23 cellular contexts compared by ENCODE assay signal in genomic region chr1:111778541-111779051, GRCh38. TPM values are rescaled to one million over a fixed set of nuclear protein-coding genes. Genes with fewer than 3 reads are reported as not detected.
DNase-seq lines count a peak whose midpoint lies in the region; ATAC-seq, FAIRE-seq and TF ChIP-seq lines count a peak whose summit lies in the region.
"Had no signal": no experiment of that assay in that cellular context is flagged by ENCODE, and none has a peak within 500 bp of the region (broad histone marks: within the 10 kb centered on the region; RNA-seq: fewer than 3 reads in every experiment).

No MANE protein-coding gene starts in this region.

- peak overlapping the region; percentile 6; the same call in 1 of the 2 replicates for H3K27ac Mint-ChIP-seq in WTC11
- no peak overlapping the region for H3K27ac Mint-ChIP-seq in T-cell
- H3K27ac Mint-ChIP-seq: activated naive CD4-positive, alpha-beta T cell treated with anti-CD3 and anti-CD28 coated beads, Interleukin-2, amount 10 ng/mL, durations not matched to agents 7 days and 5 days; CD14-positive monocyte; memory B cell; nephron had no signal

- H3K36me3 Mint-ChIP-seq in WTC11 (no peaks in the 10 kb centered on the region), T-cell (peaks cover 11% of the 10 kb centered on the region)
- H3K36me3 Mint-ChIP-seq: activated naive CD4-positive, alpha-beta T cell treated with anti-CD3 and anti-CD28 coated beads, Interleukin-2, amount 10 ng/mL, durations not matched to agents 7 days and 5 days; CD14-positive monocyte had no signal

- H3K9me3 Mint-ChIP-seq in WTC11 (0 out of 2 replicates have a peak, but pooled peaks cover 4% of the 10 kb centered on the region), T-cell (no peaks in the 10 kb centered on the region)
- H3K9me3 Mint-ChIP-seq: activated naive CD4-positive, alpha-beta T cell treated with anti-CD3 and anti-CD28 coated beads, Interleukin-2, amount 10 ng/mL, durations not matched to agents 7 days and 5 days; memory B cell; nephron had no signal

- POLR2A ChIA-PET in WTC11 (lab: Charles Lee) (no interaction called here), T-cell (lab: Charles Lee) (no interaction called here)

- intact Hi-C loops in Right ventricle myocardium inferior (cut with DNase I): no loop called here

- peak; percentile 36 for DNase-seq in A172 (ENCODE audit: low spot score)
- DNase-seq in GM12892 (ENCODE audit: insufficient read length): no peak
- DNase-seq in WTC11 (ENCODE audit: low spot score): peak; percentile 33
- DNase-seq in iPS DF 19.7 (ENCODE audit: low read depth, low spot score): peak; percentile 65
- no peak for DNase-seq in T-cell
- DNase-seq in NCI-H1930 (lab: John Stamatoyannopoulos, UW): no peak
- no peak for DNase-seq in Right ventricle myocardium inferior (ENCODE audit: missing footprints)
- DNase-seq: activated naive CD4-positive, alpha-beta T cell treated with anti-CD3 and anti-CD28 coated beads, Interleukin-2, amount 10 ng/mL, durations not matched to agents 7 days and 5 days; activated T-cell treated with anti-CD3 and anti-CD28 coated beads, Interleukin-2, amount 50 U/mL, for 48 hours; NCI-H1417; NCI-H82; OCI-M1; SIG-M5; small intestine; stimulated activated CD4-positive, alpha-beta T cell treated with anti-CD3 and anti-CD28 coated beads, Interleukin-4, amount 100 ng/mL, for 1 hour; stomach; upper lobe of left lung had no signal

- CTCF ChIA-PET in WTC11 (lab: Charles Lee): interaction anchor here (1.1 kb wide), 1 partner anchor 9 kb away, joined by 4 read pairs; no protein-coding TSS in a partner anchor
- CTCF ChIA-PET in T-cell (lab: Charles Lee): no interaction called here

- FAIRE-seq in GM12892 (lab: Jason Lieb, UNC): peak; percentile 50
- FAIRE-seq: A549, small intestine had no signal

- TF ChIP-seq POLR2A in GM12892 (IDR thresholded peaks at IDR 0.05; ENCODE audit: low read depth, low read length): no peak

- no peak for TF ChIP-seq CTCF in WTC11 (IDR thresholded peaks at IDR 0.05)

- H3K4me3 Mint-ChIP-seq in WTC11 (no peak overlapping the region), T-cell (no peak overlapping the region)
- H3K4me3 Mint-ChIP-seq: activated naive CD4-positive, alpha-beta T cell treated with anti-CD3 and anti-CD28 coated beads, Interleukin-2, amount 10 ng/mL, durations not matched to agents 7 days and 5 days; CD14-positive monocyte; memory B cell; nephron had no signal

- peak; percentile 85 for ATAC-seq in WTC11
- ATAC-seq in T-cell (replicated peaks in 1 of 4): no peak
- no peak for ATAC-seq in HG03108 (IDR thresholded peaks at IDR 0.05; ENCODE audit: unreplicated experiment)
- ATAC-seq in Right ventricle myocardium inferior: no peak
- ATAC-seq: A549 had no signal

- H3K4me1 Mint-ChIP-seq in WTC11 (peaks cover 22% of the 10 kb centered on the region), T-cell (no peaks in the 10 kb centered on the region)
- H3K4me1 Mint-ChIP-seq: activated naive CD4-positive, alpha-beta T cell treated with anti-CD3 and anti-CD28 coated beads, Interleukin-2, amount 10 ng/mL, durations not matched to agents 7 days and 5 days; CD14-positive monocyte; memory B cell had no signal

- H3K27me3 Mint-ChIP-seq in WTC11 (ENCODE audit: low read depth) (no peaks in the 10 kb centered on the region; the same call in 1 of the 2 replicates), T-cell (peaks cover 4 to 5% of the 10 kb centered on the region in 2 donors)

TF ChIP-seq in WTC11, 78 proteins besides CTCF, POLR2A, EP300 and RAD21:
- peak; percentile 48; the same call in 1 of the 2 replicates for TF ChIP-seq TEAD4 (CRISPR knock-in tag; IDR thresholded peaks at IDR 0.05)
- no peak for TF ChIP-seq TCF7 (CRISPR knock-in tag; IDR thresholded peaks at IDR 0.05; ENCODE audit: low read depth)
- TF ChIP-seq E2F4 (CRISPR knock-in tag; IDR thresholded peaks at IDR 0.05; ENCODE audit: borderline replicate concordance, low read depth): no peak
- no peak for TF ChIP-seq STAT6 (CRISPR knock-in tag; conservative IDR thresholded peaks at IDR 0.05; ENCODE audit: low read depth)
- TF ChIP-seq GABPB1 (CRISPR knock-in tag; IDR thresholded peaks at IDR 0.05): no peak
- TF ChIP-seq EMX1 (CRISPR knock-in tag; IDR thresholded peaks at IDR 0.05): no peak

RNA-seq across cellular contexts. Expression of gene DDX20, which starts 22.9 kb away (rescaled TPM):
- 23.3 and 28.5 TPM in 2 replicates for total RNA-seq in A172 (2014; rRNA removed; shearing (Covaris generic))
- polyA plus RNA-seq in GM12892 (2012; ENCODE audit: missing spikeins): 10.1 TPM
- total RNA-seq in WTC11 (2021): 15.0 to 19.3 TPM (median 17.9 TPM) in 3 replicates
- 10 to 100 TPM; 16.7 to 19.8 (median 17.5) TPM for total RNA-seq in T-cell
- total RNA-seq in Right ventricle myocardium inferior: 6.6 TPM

RNA-seq across cellular contexts. Expression of gene INKA2, which starts 39.4 kb away (rescaled TPM):
- total RNA-seq in A172 (2014; rRNA removed; shearing (Covaris generic)): not detected in 2 replicates
- polyA plus RNA-seq in GM12892 (2012; ENCODE audit: missing spikeins): 1.3 TPM
- total RNA-seq in WTC11 (2021) (19.2 to 22.5 TPM (median 20.1 TPM) in 3 replicates), T-cell (1 to 10 TPM in 3 of 5 donors, not detected in 2; 1.2 to 2.7 (median 1.2) TPM), Right ventricle myocardium inferior (28.5 TPM)
- total RNA-seq: ascending aorta had no signal

Comparison
In these comparisons a context has a peak if more than half of its experiments do, and no peak if none do; other contexts are left out.
1. DNase-seq: peak in A172 (single experiment), WTC11 (single experiment) and iPS DF 19.7 (single experiment); none in GM12892 (single experiment), T-cell (0 of 34), NCI-H1930 (0 of 2) and Right ventricle myocardium inferior (single experiment).